ENCODE assay signal across 28 cellular contexts in genomic region chr2:217183471-217183870, GRCh38.
"Had no signal": no experiment of that assay in that cellular context is flagged by ENCODE, and none has a peak within 500 bp of the region (broad histone marks: within the 10 kb centered on the region; RNA-seq: fewer than 3 reads in every experiment).

No MANE protein-coding gene starts in this region.

- H3K36me3 ChIP-seq: cardiac muscle cell, WERI-Rb-1 had no signal

- H3K27ac ChIP-seq: cardiac muscle cell, RWPE1, WERI-Rb-1 had no signal

- DNase-seq: activated CD4-positive, alpha-beta memory T cell treated with anti-CD3 and anti-CD28 coated beads, Interleukin-2, amount 10 ng/mL, durations not matched to agents 7 days and 5 days; activated CD4-positive, alpha-beta T cell treated with anti-CD3 and anti-CD28 coated beads for 1 hour; activated CD4-positive, alpha-beta T cell treated with anti-CD3 and anti-CD28 coated beads for 48 hours; activated CD4-positive, CD25-positive, alpha-beta regulatory T cell; activated CD8-positive, alpha-beta memory T cell treated with anti-CD3 and anti-CD28 coated beads for 24 hours; activated CD8-positive, alpha-beta memory T cell treated with anti-CD3 and anti-CD28 coated beads, Interleukin-2, amount 10 ng/mL, durations not matched to agents 7 days and 5 days; activated CD8-positive, alpha-beta memory T cell treated with anti-CD3 and anti-CD28 coated beads, Interleukin-2, amount 50 U/mL, for 48 hours; activated effector memory CD4-positive, alpha-beta T cell treated with anti-CD3 and anti-CD28 coated beads, Interleukin-2, amount 50 U/mL, for 16 hours; activated naive CD4-positive, alpha-beta T cell; activated naive CD4-positive, alpha-beta T cell treated with anti-CD3 and anti-CD28 coated beads, Interleukin-2, amount 50 U/mL, for 16 hours; activated naive CD8-positive, alpha-beta T cell treated with anti-CD3 and anti-CD28 coated beads for 36 hours; activated T-cell treated with anti-CD3 and anti-CD28 coated beads, Interleukin-2, amount 50 U/mL, for 1 hour; activated T-cell treated with anti-CD3 and anti-CD28 coated beads, Interleukin-2, amount 50 U/mL, for 72 hours; amniotic stem cell; aorta; Karpas-422; KBM-7; NCI-H146; NCI-H1930; NCI-H2081 treated with DMSO at 0.1 percent for 48 hours; NCI-H226; NCI-H446 treated with DMSO at 0.1 percent for 48 hours; NK-92 treated with Interleukin-12 subunit alpha and Interleukin-12 subunit beta, amount 100 ng/mL, for 24 hours; SIG-M5; T1000; WERI-Rb-1 had no signal

- H3K4me3 ChIP-seq: cardiac muscle cell had no signal
